ENCODE assay signal across 8 cellular contexts in genomic region chr21:42513985-42514882, GRCh38.
A peak's percentile ranks its signal among the peaks of the same experiment; 100 is the strongest.
DNase-seq lines count a peak whose midpoint lies in the region; ATAC-seq, FAIRE-seq and TF ChIP-seq lines count a peak whose summit lies in the region.

No MANE protein-coding gene starts in this region.

- H3K27ac ChIP-seq in KOPT-K1 (ENCODE audit: low read depth, low read length, poor library complexity, severe bottlenecking) (peak overlapping the region; percentile 55), coronary artery (peak overlapping the region; percentile 77 to 80)

- H3K4me3 Mint-ChIP-seq in memory B cell: peak overlapping the region; percentile 85

- peaks cover 7% of the 10 kb centered on the region for H3K36me3 Mint-ChIP-seq in memory B cell

- peaks cover 15% of the 10 kb centered on the region; the same call in 1 of the 2 replicates for H3K36me3 ChIP-seq in KOPT-K1 (ENCODE audit: insufficient read depth, low read length)

- H3K27ac Mint-ChIP-seq in memory B cell: peak overlapping the region; percentile 94

- DNase-seq in AG09309 (ENCODE audit: low read depth) (no peak), GM19239 (ENCODE audit: insufficient read length, low spot score) (no peak), coronary artery (ENCODE audit: low spot score) (peak; percentile 77), memory B cell (ENCODE audit: low spot score in 2 of 2) (peak; percentile 78 to 79)
- peak; percentile 57 for DNase-seq in activated CD4-positive, alpha-beta T cell treated with anti-CD3 and anti-CD28 coated beads for 1 hour
- peak; percentile 47 for DNase-seq in stimulated activated CD8-positive, alpha-beta memory T cell treated with anti-CD3 and anti-CD28 coated beads, Interleukin-4, amount 100 ng/mL, for 24 hours (ENCODE audit: low read depth)

- peak overlapping the region; percentile 43 for H3K4me3 ChIP-seq in AG09309 (ENCODE audit: control insufficient read depth, low read depth, low read length)
- H3K4me3 ChIP-seq in coronary artery: peak overlapping the region; percentile 88

- H3K9me3 Mint-ChIP-seq in memory B cell: no peaks in the 10 kb centered on the region

- H3K9me3 ChIP-seq in KOPT-K1 (ENCODE audit: insufficient read depth, low read length, poor library complexity, severe bottlenecking): no peaks in the 10 kb centered on the region

- peaks cover 11% of the 10 kb centered on the region for H3K4me1 Mint-ChIP-seq in memory B cell

- no peaks in the 10 kb centered on the region for H3K27me3 Mint-ChIP-seq in memory B cell

- FAIRE-seq in GM19239 (lab: Jason Lieb, UNC): peak; percentile 71

- ATAC-seq in memory B cell (ENCODE audit: low read depth) (peak; percentile 75), GM18858 (IDR thresholded peaks at IDR 0.05; ENCODE audit: unreplicated experiment) (no peak)

- TF ChIP-seq CTCF in AG09309 (IDR thresholded peaks at IDR 0.05; ENCODE audit: control insufficient read depth, insufficient read depth, low read depth, low read length, missing control alignments) (no peak), coronary artery (IDR thresholded peaks at IDR 0.05) (no peak)

Comparison
In these comparisons a context has a peak if more than half of its experiments do, and no peak if none do; other contexts are left out.
1. DNase-seq: peak in activated CD4-positive, alpha-beta T cell treated with anti-CD3 and anti-CD28 coated beads for 1 hour (single experiment), coronary artery (single experiment), memory B cell (2 of 2) and stimulated activated CD8-positive, alpha-beta memory T cell treated with anti-CD3 and anti-CD28 coated beads, Interleukin-4, amount 100 ng/mL, for 24 hours (single experiment); none in AG09309 (single experiment) and GM19239 (single experiment).